Comparison of ENCODE assay signal across 8 cellular contexts in genomic region chr13:49995535-49996165, GRCh38. TPM values are rescaled to one million over a fixed set of nuclear protein-coding genes. Genes with fewer than 3 reads are reported as not detected.
DNase-seq lines count a peak whose midpoint lies in the region; ATAC-seq, FAIRE-seq and TF ChIP-seq lines count a peak whose summit lies in the region.

No MANE protein-coding gene starts in this region.

- no peak for TF ChIP-seq CTCF in BE2C (IDR thresholded peaks at IDR 0.05; ENCODE audit: low read depth, low read length)
- TF ChIP-seq CTCF in astrocyte (IDR thresholded peaks at IDR 0.05; ENCODE audit: insufficient read depth, low read depth, low read length), result no peak
- TF ChIP-seq CTCF in HepG2 (CRISPR knock-in tag; IDR thresholded peaks at IDR 0.05), result no peak
- no peak for TF ChIP-seq CTCF in type B pancreatic cell (conservative IDR thresholded peaks at IDR 0.05)

- no peaks in the 10 kb centered on the region for H3K27me3 Mint-ChIP-seq in IgD-negative memory B cell
- H3K27me3 Mint-ChIP-seq in astrocyte (ENCODE audit: low read depth, unreplicated experiment), result no peaks in the 10 kb centered on the region
- no peaks in the 10 kb centered on the region for H3K27me3 Mint-ChIP-seq in type B pancreatic cell

- no peaks in the 10 kb centered on the region for H3K9me3 Mint-ChIP-seq in IgD-negative memory B cell
- no peaks in the 10 kb centered on the region for H3K9me3 Mint-ChIP-seq in astrocyte (ENCODE audit: unreplicated experiment)
- no peaks in the 10 kb centered on the region for H3K9me3 Mint-ChIP-seq in type B pancreatic cell

- H2AFZ ChIP-seq in astrocyte (ENCODE audit: low read depth, low read length) (peak overlapping the region; percentile 28), HepG2 (ENCODE audit: low read length) (no peak overlapping the region)

- H3K36me3 ChIP-seq in BE2C, result peaks cover 21% of the 10 kb centered on the region
- H3K36me3 ChIP-seq in astrocyte (ENCODE audit: insufficient read depth, low read length), result peaks cover 20% of the 10 kb centered on the region
- H3K36me3 ChIP-seq in HepG2 (replicated peaks in 1 of 2; ENCODE audit: control insufficient read depth in 1 of 2, insufficient read depth in 2 of 2, low read length in 2 of 2), result peaks cover 0 to 2% of the 10 kb centered on the region in 2 experiments; a peak in 1 of 5 replicates

- H3K9me3 ChIP-seq in BE2C (no peaks in the 10 kb centered on the region), astrocyte (ENCODE audit: insufficient read depth, low read depth, low read length) (no peaks in the 10 kb centered on the region), HepG2 (ENCODE audit: low read length) (no peaks in the 10 kb centered on the region)

- in situ Hi-C loops in HepG2 (cut with HindIII; ENCODE audit: extremely low pct_ligation_motif_present, low pct_unique_long_range_greater_than_20kb), result loop anchor here (25.0 kb wide), 2 partner anchors 542 to 1067 kb away; no protein-coding TSS in a partner anchor

- H3K4me3 ChIP-seq in BE2C (ENCODE audit: low read depth, low read length) (peak overlapping the region; percentile 76), astrocyte (ENCODE audit: insufficient read depth, low read depth, low read length) (peak overlapping the region; percentile 61), HepG2 (replicated peaks in 1 of 3; ENCODE audit: insufficient read depth in 1 of 3, low read depth in 2 of 3, low read length in 3 of 3) (no peak overlapping the region; a peak in 2 of 6 replicates)

- H3K27ac Mint-ChIP-seq in IgD-negative memory B cell, result peak overlapping the region; percentile 89 to 94 (median 94)
- peak overlapping the region; percentile 31 for H3K27ac Mint-ChIP-seq in astrocyte (ENCODE audit: unreplicated experiment)
- H3K27ac Mint-ChIP-seq in type B pancreatic cell, result peak overlapping the region; percentile 88

- TF ChIP-seq EP300 in HepG2 (IDR thresholded peaks at IDR 0.05; ENCODE audit: low read depth in 2 of 2, low read length in 2 of 2), result no peak
- TF ChIP-seq EP300 in HepG2 (CRISPR knock-in tag; IDR thresholded peaks at IDR 0.05; ENCODE audit: borderline replicate concordance), result no peak

- no peak for TF ChIP-seq RAD21 in HepG2 (CRISPR knock-in tag; IDR thresholded peaks at IDR 0.05)

- H3K27me3 ChIP-seq in BE2C, result no peaks in the 10 kb centered on the region
- H3K27me3 ChIP-seq in astrocyte (ENCODE audit: insufficient read depth, low read length), result no peaks in the 10 kb centered on the region
- no peaks in the 10 kb centered on the region; a peak in 1 of 5 replicates for H3K27me3 ChIP-seq in HepG2 (ENCODE audit: control insufficient read depth in 1 of 2, insufficient read depth in 2 of 2, low read length in 2 of 2)

- H3K27ac ChIP-seq in astrocyte (ENCODE audit: low read depth, low read length), result peak overlapping the region; percentile 87
- no peak overlapping the region for H3K27ac ChIP-seq in HepG2 (ENCODE audit: extremely low read length, insufficient read depth, low read length)

- TSS peak; percentile 81 for BruUV-seq in HepG2 (replicated peaks; lab: Mats Ljungman, UMichigan)

- WGBS in HepG2 (ENCODE audit: low lambda C conversion rate), result 84% methylated on average over 15 of the region's 15 CpGs

- H3K36me3 Mint-ChIP-seq in IgD-negative memory B cell (no peaks in the 10 kb centered on the region), astrocyte (ENCODE audit: low read depth, unreplicated experiment) (peaks cover 4% of the 10 kb centered on the region), type B pancreatic cell (peaks cover 12% of the 10 kb centered on the region)

- intact Hi-C loops in HepG2 (cut with micrococcal nuclease; ENCODE audit: unreplicated experiment), result loop anchor here (10.0 kb wide), 1 partner anchor 249 kb away; no protein-coding TSS in a partner anchor

- H3K4me1 ChIP-seq in BE2C (no peaks in the 10 kb centered on the region), astrocyte (ENCODE audit: insufficient read depth, low read length) (peaks cover 17% of the 10 kb centered on the region), HepG2 (ENCODE audit: insufficient read depth, low read length) (peaks cover 30% of the 10 kb centered on the region)

- no peak for DNase-seq in BE2C
- DNase-seq in astrocyte (ENCODE audit: low read depth), result peak; percentile 26
- DNase-seq in HepG2 (ENCODE audit: low spot score), result no peak
- DNase-seq in type B pancreatic cell (ENCODE audit: extremely low spot score, unreplicated experiment), result no peak
- no peak for DNase-seq in stimulated activated CD4-positive, alpha-beta T cell treated with anti-CD3 and anti-CD28 coated beads, Interleukin-4, amount 100 ng/mL, for 4 hours
- DNase-seq in HEK293T (ENCODE audit: extremely low spot score), result no peak
- no peak for DNase-seq in midbrain (lab: John Stamatoyannopoulos, UW)

- peaks cover 23 to 42% (median 41%) of the 10 kb centered on the region in 3 donors for H3K4me1 Mint-ChIP-seq in IgD-negative memory B cell
- H3K4me1 Mint-ChIP-seq in astrocyte (ENCODE audit: low read depth, unreplicated experiment), result peaks cover 16% of the 10 kb centered on the region
- H3K4me1 Mint-ChIP-seq in type B pancreatic cell (ENCODE audit: unreplicated experiment), result peaks cover 25% of the 10 kb centered on the region

- TF ChIP-seq POLR2A in HepG2 (IDR thresholded peaks at IDR 0.05; ENCODE audit: insufficient read depth in 1 of 2, low read depth in 2 of 2, low read length in 2 of 2), result no peak

- peak overlapping the region; percentile 80 for H3K4me2 ChIP-seq in astrocyte (ENCODE audit: low read length)
- peak overlapping the region; percentile 75; the same call in 1 of the 2 replicates for H3K4me2 ChIP-seq in HepG2 (ENCODE audit: low read depth, low read length)

- H3K79me2 ChIP-seq in astrocyte (ENCODE audit: insufficient read depth, low read length) (peaks cover 33% of the 10 kb centered on the region), HepG2 (ENCODE audit: insufficient read depth, low read length) (peaks cover 16% of the 10 kb centered on the region)

- H3K9ac ChIP-seq in astrocyte (ENCODE audit: low read length) (peak overlapping the region; percentile 90), HepG2 (ENCODE audit: insufficient read depth, low read depth, low read length) (no peak overlapping the region)

- H4K20me1 ChIP-seq in astrocyte (ENCODE audit: insufficient read depth, low read length) (peaks cover 24% of the 10 kb centered on the region), HepG2 (ENCODE audit: insufficient read depth, low read length) (no peaks in the 10 kb centered on the region)

- H3K4me3 Mint-ChIP-seq in IgD-negative memory B cell, result peak overlapping the region; percentile 83 to 91 (median 86)
- H3K4me3 Mint-ChIP-seq in astrocyte (ENCODE audit: unreplicated experiment), result peak overlapping the region; percentile 81
- peak overlapping the region; percentile 86 for H3K4me3 Mint-ChIP-seq in type B pancreatic cell

- no peak for ATAC-seq in HepG2

- POLR2A ChIA-PET in HepG2 (lab: Yijun Ruan, JAX) (interaction anchor here (1.9 to 2.3 kb wide), 5 partner anchors 23 to 249 kb away, joined by 5 to 39 read pairs (median 8); partner anchors contain the start of gene SPRYD7), HEK293T (lab: Yijun Ruan, JAX) (interaction anchor here (2.0 to 2.2 kb wide), 2 partner anchors 59 to 86 kb away, joined by 4 to 20 read pairs; partner anchors contain the start of gene SPRYD7)

- CTCF ChIA-PET in HepG2 (lab: Yijun Ruan, JAX; ENCODE audit: low intra/inter-chr PET ratio, low total read pairs) (no interaction called here), HEK293T (lab: Yijun Ruan, JAX) (no interaction called here)

- FAIRE-seq in astrocyte (lab: Jason Lieb, UNC) (no peak), HepG2 (lab: Jason Lieb, UNC) (no peak)

RNA-seq across cellular contexts. Expression of gene TRIM13, which starts 1.2 kb away (rescaled TPM):
- polyA plus RNA-seq in BE2C (2012; ENCODE audit: insufficient read depth, insufficient read length, low read depth), result 10.8 TPM
- polyA plus RNA-seq in IgD-negative memory B cell (27.6 TPM), HepG2 (2011; rRNA removed) (22.5 and 24.4 TPM in 2 replicates)
- total RNA-seq in astrocyte (24.1 and 26.4 TPM in 2 replicates), HepG2 (2016; rRNA removed; fragmentation: Illumina TruSeq; extraction: Trizol) (18.8 and 22.0 TPM in 2 replicates), type B pancreatic cell (ENCODE audit: low replicate concordance) (33.8 and 42.0 TPM in 2 replicates)
- 3.8 and 4.1 TPM in 2 replicates for total RNA-seq in HepG2 (2016; cell fraction: cytosol; rRNA removed; fragmentation: Illumina TruSeq; extraction: Trizol; ENCODE audit: low read depth)
- total RNA-seq in HepG2 (2016; cell fraction: insoluble cytoplasmic fraction; rRNA removed; fragmentation: Illumina TruSeq; extraction: Trizol), result 17.5 and 19.2 TPM in 2 replicates
- total RNA-seq in HepG2 (2016; cell fraction: membrane; rRNA removed; fragmentation: Illumina TruSeq; extraction: Trizol), result 9.3 and 10.2 TPM in 2 replicates
- 27.0 and 27.5 TPM in 2 replicates for total RNA-seq in HepG2 (2016; cell fraction: nucleus; rRNA removed; fragmentation: Illumina TruSeq; extraction: Trizol)
- polyA plus RNA-seq in HepG2 (2011; cell fraction: cytosol; rRNA removed), result 8.9 and 14.0 TPM in 2 replicates
- 21.8 and 30.3 TPM in 2 replicates for polyA plus RNA-seq in HepG2 (2011; cell fraction: nucleus; rRNA removed)
- 23.7 and 25.7 TPM in 2 replicates for polyA plus RNA-seq in HepG2 (2012)
- 4.4 and 5.2 TPM in 2 replicates for polyA plus RNA-seq in HepG2 (2016; cell fraction: cytosol; fragmentation: Illumina TruSeq; extraction: Trizol; ENCODE audit: low read depth)
- polyA plus RNA-seq in HepG2 (2016; cell fraction: insoluble cytoplasmic fraction; fragmentation: Illumina TruSeq; extraction: Trizol; ENCODE audit: low read depth), result 14.1 and 15.8 TPM in 2 replicates
- polyA plus RNA-seq in HepG2 (2016; cell fraction: membrane; fragmentation: Illumina TruSeq; extraction: Trizol; ENCODE audit: low read depth), result 9.0 and 9.8 TPM in 2 replicates
- 60.4 and 60.6 TPM in 2 replicates for polyA plus RNA-seq in HepG2 (2016; cell fraction: nucleus; fragmentation: Illumina TruSeq; extraction: Trizol; ENCODE audit: insufficient read depth, low read depth)
- polyA minus RNA-seq in HepG2 (2011; rRNA and poly(A)+ RNA removed; ENCODE audit: low replicate concordance), result 7.9 TPM in 2 replicates
- 8.6 and 10.7 TPM in 2 replicates for polyA minus RNA-seq in HepG2 (2011; cell fraction: cytosol; rRNA and poly(A)+ RNA removed)
- 11.3 and 14.4 TPM in 2 replicates for polyA minus RNA-seq in HepG2 (2011; cell fraction: nucleus; rRNA and poly(A)+ RNA removed)

RNA-seq across cellular contexts. Expression of gene KCNRG, which starts 19.6 kb away (rescaled TPM):
- polyA plus RNA-seq in BE2C (2012; ENCODE audit: insufficient read depth, insufficient read length, low read depth), result not detected
- polyA plus RNA-seq in IgD-negative memory B cell (0.80 TPM), HepG2 (2011; rRNA removed) (0.98 and 1.5 TPM in 2 replicates)
- total RNA-seq in astrocyte (0.41 and 0.61 TPM in 2 replicates), HepG2 (2016; rRNA removed; fragmentation: Illumina TruSeq; extraction: Trizol) (0.94 and 1.0 TPM in 2 replicates), type B pancreatic cell (ENCODE audit: low replicate concordance) (0.57 and 1.1 TPM in 2 replicates)
- 0.26 TPM in 1 of 2 replicates, not detected in the other for total RNA-seq in HepG2 (2016; cell fraction: cytosol; rRNA removed; fragmentation: Illumina TruSeq; extraction: Trizol; ENCODE audit: low read depth)
- 0.69 and 1.00 TPM in 2 replicates for total RNA-seq in HepG2 (2016; cell fraction: insoluble cytoplasmic fraction; rRNA removed; fragmentation: Illumina TruSeq; extraction: Trizol)
- total RNA-seq in HepG2 (2016; cell fraction: membrane; rRNA removed; fragmentation: Illumina TruSeq; extraction: Trizol), result 0.46 and 0.62 TPM in 2 replicates
- 0.59 and 0.60 TPM in 2 replicates for total RNA-seq in HepG2 (2016; cell fraction: nucleus; rRNA removed; fragmentation: Illumina TruSeq; extraction: Trizol)
- polyA plus RNA-seq in HepG2 (2011; cell fraction: cytosol; rRNA removed), result 0.43 and 0.60 TPM in 2 replicates
- 0.50 and 0.66 TPM in 2 replicates for polyA plus RNA-seq in HepG2 (2011; cell fraction: nucleus; rRNA removed)
- 0.23 and 0.53 TPM in 2 replicates for polyA plus RNA-seq in HepG2 (2012)
- 0.23 and 0.28 TPM in 2 replicates for polyA plus RNA-seq in HepG2 (2016; cell fraction: cytosol; fragmentation: Illumina TruSeq; extraction: Trizol; ENCODE audit: low read depth)
- 0.28 and 0.70 TPM in 2 replicates for polyA plus RNA-seq in HepG2 (2016; cell fraction: insoluble cytoplasmic fraction; fragmentation: Illumina TruSeq; extraction: Trizol; ENCODE audit: low read depth)
- 0.38 and 0.57 TPM in 2 replicates for polyA plus RNA-seq in HepG2 (2016; cell fraction: membrane; fragmentation: Illumina TruSeq; extraction: Trizol; ENCODE audit: low read depth)
- polyA plus RNA-seq in HepG2 (2016; cell fraction: nucleus; fragmentation: Illumina TruSeq; extraction: Trizol; ENCODE audit: insufficient read depth, low read depth), result 0.92 and 1.1 TPM in 2 replicates
- 1.6 and 3.4 TPM in 2 replicates for polyA minus RNA-seq in HepG2 (2011; rRNA and poly(A)+ RNA removed; ENCODE audit: low replicate concordance)
- polyA minus RNA-seq in HepG2 (2011; cell fraction: cytosol; rRNA and poly(A)+ RNA removed), result 0.79 and 0.97 TPM in 2 replicates
- 6.3 and 7.2 TPM in 2 replicates for polyA minus RNA-seq in HepG2 (2011; cell fraction: nucleus; rRNA and poly(A)+ RNA removed)

RNA-seq across cellular contexts. Expression of gene SPRYD7, which starts 59.5 kb away (rescaled TPM):
- 13.0 TPM for polyA plus RNA-seq in BE2C (2012; ENCODE audit: insufficient read depth, insufficient read length, low read depth)
- polyA plus RNA-seq in IgD-negative memory B cell (6.4 TPM), HepG2 (2011; rRNA removed) (2.2 and 2.7 TPM in 2 replicates)
- total RNA-seq in astrocyte (10.3 and 11.5 TPM in 2 replicates), HepG2 (2016; rRNA removed; fragmentation: Illumina TruSeq; extraction: Trizol) (5.9 and 6.8 TPM in 2 replicates), type B pancreatic cell (ENCODE audit: low replicate concordance) (6.0 and 7.0 TPM in 2 replicates)
- total RNA-seq in HepG2 (2016; cell fraction: cytosol; rRNA removed; fragmentation: Illumina TruSeq; extraction: Trizol; ENCODE audit: low read depth), result 0.97 and 1.0 TPM in 2 replicates
- 5.3 and 8.0 TPM in 2 replicates for total RNA-seq in HepG2 (2016; cell fraction: insoluble cytoplasmic fraction; rRNA removed; fragmentation: Illumina TruSeq; extraction: Trizol)
- total RNA-seq in HepG2 (2016; cell fraction: membrane; rRNA removed; fragmentation: Illumina TruSeq; extraction: Trizol), result 2.8 TPM in 2 replicates
- 2.6 and 3.9 TPM in 2 replicates for total RNA-seq in HepG2 (2016; cell fraction: nucleus; rRNA removed; fragmentation: Illumina TruSeq; extraction: Trizol)
- 1.2 and 1.7 TPM in 2 replicates for polyA plus RNA-seq in HepG2 (2011; cell fraction: cytosol; rRNA removed)
- 1.6 TPM in 2 replicates for polyA plus RNA-seq in HepG2 (2011; cell fraction: nucleus; rRNA removed)
- polyA plus RNA-seq in HepG2 (2012), result 4.8 and 6.4 TPM in 2 replicates
- 0.95 and 1.1 TPM in 2 replicates for polyA plus RNA-seq in HepG2 (2016; cell fraction: cytosol; fragmentation: Illumina TruSeq; extraction: Trizol; ENCODE audit: low read depth)
- 11.8 and 13.0 TPM in 2 replicates for polyA plus RNA-seq in HepG2 (2016; cell fraction: insoluble cytoplasmic fraction; fragmentation: Illumina TruSeq; extraction: Trizol; ENCODE audit: low read depth)
- 2.9 and 3.0 TPM in 2 replicates for polyA plus RNA-seq in HepG2 (2016; cell fraction: membrane; fragmentation: Illumina TruSeq; extraction: Trizol; ENCODE audit: low read depth)
- polyA plus RNA-seq in HepG2 (2016; cell fraction: nucleus; fragmentation: Illumina TruSeq; extraction: Trizol; ENCODE audit: insufficient read depth, low read depth), result 6.9 and 7.1 TPM in 2 replicates
- 0.80 and 0.82 TPM in 2 replicates for polyA minus RNA-seq in HepG2 (2011; rRNA and poly(A)+ RNA removed; ENCODE audit: low replicate concordance)
- polyA minus RNA-seq in HepG2 (2011; cell fraction: cytosol; rRNA and poly(A)+ RNA removed), result 1.5 and 1.9 TPM in 2 replicates
- 2.7 and 3.2 TPM in 2 replicates for polyA minus RNA-seq in HepG2 (2011; cell fraction: nucleus; rRNA and poly(A)+ RNA removed)

Comparison
In these comparisons a context has a peak if more than half of its experiments do, and no peak if none do; other contexts are left out.
1. H3K4me3 ChIP-seq: peak in BE2C (single experiment) and astrocyte (single experiment); none in HepG2 (0 of 3).
2. H3K27ac Mint-ChIP-seq: peak in every context shown above with its lines; median percentile 94 in IgD-negative memory B cell; 88 in type B pancreatic cell; 31 in astrocyte.
3. Peak in every context shown above with its lines, with median percentiles within 50 percentile points of each other: H3K4me3 Mint-ChIP-seq.